2 cellular contexts compared by ENCODE assay signal in genomic region chr5:180172447-180173197, GRCh38.
TF ChIP-seq lines count a peak whose summit lies in the region.

No MANE protein-coding gene starts in this region.

TF ChIP-seq in HepG2, 621 proteins besides CTCF, POLR2A, EP300 and RAD21 (continues in another document):
- TF ChIP-seq GATAD2A (CRISPR knock-in tag; IDR thresholded peaks at IDR 0.05) = peak; percentile 43; the same call in 1 of the 2 replicates
- no peak for TF ChIP-seq CC2D1A (CRISPR knock-in tag; IDR thresholded peaks at IDR 0.05)
- no peak for TF ChIP-seq ZNF841 (CRISPR knock-in tag; IDR thresholded peaks at IDR 0.05; ENCODE audit: borderline replicate concordance)
- TF ChIP-seq TBX2 (CRISPR knock-in tag; IDR thresholded peaks at IDR 0.05; ENCODE audit: borderline replicate concordance) = peak; percentile 61; the same call in 1 of the 2 replicates
- no peak for TF ChIP-seq ZNF264 (CRISPR knock-in tag; IDR thresholded peaks at IDR 0.05)
- no peak for TF ChIP-seq ARID3A (IDR thresholded peaks at IDR 0.05; ENCODE audit: low read depth, low read length)
- TF ChIP-seq FOXA1 (IDR thresholded peaks at IDR 0.05) = no peak
- TF ChIP-seq FOXA1 (CRISPR knock-in tag; IDR thresholded peaks at IDR 0.05) = peak; percentile 90
- peak; percentile 18; the same call in 1 of the 2 replicates for TF ChIP-seq HDAC2 (CRISPR knock-in tag; IDR thresholded peaks at IDR 0.05)
- TF ChIP-seq HMG20B (CRISPR knock-in tag; conservative IDR thresholded peaks at IDR 0.05) = 0 out of 2 replicates have a peak, but pooled peaks have one; percentile 60
- TF ChIP-seq ZNF687 (CRISPR knock-in tag; IDR thresholded peaks at IDR 0.05) = peak; percentile 38
- TF ChIP-seq FOXA3 (CRISPR knock-in tag; IDR thresholded peaks at IDR 0.05) = peak; percentile 92
- TF ChIP-seq ZNF331 (CRISPR knock-in tag; IDR thresholded peaks at IDR 0.05) = no peak
- no peak for TF ChIP-seq SIX1 (CRISPR knock-in tag; IDR thresholded peaks at IDR 0.05; ENCODE audit: borderline replicate concordance)
- TF ChIP-seq HNRNPL (IDR thresholded peaks at IDR 0.05; ENCODE audit: low read depth, low read length) = peak; percentile 44; the same call in 1 of the 2 replicates
- 0 out of 2 replicates have a peak, but pooled peaks have one; percentile 36 for TF ChIP-seq SAP130 (CRISPR knock-in tag; IDR thresholded peaks at IDR 0.05; ENCODE audit: low read depth)
- peak; percentile 18 for TF ChIP-seq TEAD3 (CRISPR knock-in tag; optimal IDR thresholded peaks at IDR 0.05; ENCODE audit: borderline replicate concordance)
- TF ChIP-seq TCF7 (IDR thresholded peaks at IDR 0.05; ENCODE audit: low read depth) = no peak
- 0 out of 2 replicates have a peak, but pooled peaks have one; percentile 7 for TF ChIP-seq ARID5B (CRISPR knock-in tag; IDR thresholded peaks at IDR 0.05)
- peak; percentile 40; the same call in 1 of the 2 replicates for TF ChIP-seq ZNF263 (CRISPR knock-in tag; IDR thresholded peaks at IDR 0.05)
- 0 out of 2 replicates have a peak, but pooled peaks have one; percentile 24 for TF ChIP-seq JUND (CRISPR knock-in tag; IDR thresholded peaks at IDR 0.05)
- peak; percentile 62; the same call in 1 of the 2 replicates for TF ChIP-seq ZMYM3 (CRISPR knock-in tag; IDR thresholded peaks at IDR 0.05)
- TF ChIP-seq ZNF292 (CRISPR knock-in tag; IDR thresholded peaks at IDR 0.05; ENCODE audit: borderline replicate concordance, low read depth) = peak; percentile 41; the same call in 1 of the 2 replicates
- peak; percentile 57 for TF ChIP-seq ZFY (CRISPR knock-in tag; IDR thresholded peaks at IDR 0.05)

TF ChIP-seq in K562, 482 proteins besides CTCF, POLR2A, EP300 and RAD21:
- TF ChIP-seq NFIC (IDR thresholded peaks at IDR 0.05) (peak; percentile 89), ZMIZ1 (IDR thresholded peaks at IDR 0.05; ENCODE audit: low read depth in 2 of 2, low read length in 2 of 2) (no peak)
TF ChIP-seq in K562: peak in this region for 1.
